ENCODE assay signal across 8 cellular contexts in genomic region chr7:151085691-151086620, GRCh38. TPM values are rescaled to one million over a fixed set of nuclear protein-coding genes. Genes with fewer than 3 reads are reported as not detected.
A peak's percentile ranks its signal among the peaks of the same experiment; 100 is the strongest.
DNase-seq lines count a peak whose midpoint lies in the region; ATAC-seq and TF ChIP-seq lines count a peak whose summit lies in the region.

Gene AGAP3, plus strand, starts transcription at chr7:151086475. Its CDS starts 267 bp downstream, at chr7:151086742.

- DNase-seq in AG09309 (ENCODE audit: low read depth) (no peak), NCI-H510A treated with DMSO at 0.1 percent for 48 hours (lab: John Stamatoyannopoulos, UW) (peak; percentile 62), dermis blood vessel endothelial cell (peak; percentile 87), left lobe of liver (ENCODE audit: low spot score) (peak; percentile 93)
- DNase-seq in activated CD4-positive, alpha-beta T cell treated with anti-CD3 and anti-CD28 coated beads for 48 hours = peak; percentile 62
- DNase-seq in stimulated activated CD4-positive, alpha-beta T cell treated with anti-CD3 and anti-CD28 coated beads, Interleukin-1b, Interleukin-23, amount 100 ng/mL, for 4 hours (ENCODE audit: low read depth in 2 of 2) = peak; percentile 49 to 59

- H3K4me3 ChIP-seq in AG09309 (ENCODE audit: control insufficient read depth, low read depth, low read length) = peak within 1 kb of the TSS; percentile 91

- no peak for TF ChIP-seq CTCF in AG09309 (IDR thresholded peaks at IDR 0.05; ENCODE audit: control insufficient read depth, insufficient read depth, low read depth, low read length, missing control alignments)

- ATAC-seq in GM18907 (IDR thresholded peaks at IDR 0.05; ENCODE audit: unreplicated experiment) = peak; percentile 43
- ATAC-seq in HG03135 (IDR thresholded peaks at IDR 0.05; ENCODE audit: unreplicated experiment) = peak; percentile 49
- ATAC-seq in left lobe of liver = peak; percentile 61

RNA-seq across cellular contexts. Expression of gene AGAP3, which starts in this region (rescaled TPM):
- total RNA-seq in dermis blood vessel endothelial cell (94.9 and 142 TPM in 2 replicates), left lobe of liver (54.7 TPM)
